In the genomic region with DNA sequence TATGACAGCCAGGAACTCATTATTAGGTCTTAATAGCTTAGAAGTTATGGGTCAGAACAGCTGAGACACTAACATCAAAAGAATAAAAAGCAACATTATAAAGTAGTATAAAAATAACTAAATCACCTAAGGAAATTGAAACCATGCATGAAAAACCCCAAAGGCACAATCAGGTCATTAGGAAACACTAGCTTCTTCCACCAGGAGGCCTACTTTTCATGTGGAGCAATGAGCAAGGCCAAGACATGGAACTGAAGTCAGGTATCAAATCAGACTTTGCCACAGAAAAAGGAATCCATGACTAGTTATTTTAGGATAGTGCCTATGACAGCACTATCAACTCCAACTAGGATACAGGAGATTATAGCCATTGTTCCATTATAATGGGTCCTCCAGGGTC, we compare ENCODE assay signal across 1 cellular context.
TF ChIP-seq lines count a peak whose summit lies in the region.

No MANE protein-coding gene starts in this region.

TF ChIP-seq in WTC11, 78 proteins besides CTCF, POLR2A, EP300 and RAD21 (continued from another document):
- TF ChIP-seq ATF6 (CRISPR knock-in tag; IDR thresholded peaks at IDR 0.05) (no peak), NFATC4 (CRISPR knock-in tag; IDR thresholded peaks at IDR 0.05) (no peak), ERG (CRISPR knock-in tag; IDR thresholded peaks at IDR 0.05) (no peak), RELA (CRISPR knock-in tag; IDR thresholded peaks at IDR 0.05; ENCODE audit: borderline replicate concordance) (no peak), RORB (CRISPR knock-in tag; IDR thresholded peaks at IDR 0.05) (no peak), GRHL2 (CRISPR knock-in tag; IDR thresholded peaks at IDR 0.05; ENCODE audit: insufficient replicate concordance, severe bottlenecking) (no peak), SMAD3 (CRISPR knock-in tag; IDR thresholded peaks at IDR 0.05; ENCODE audit: borderline replicate concordance) (no peak), FOXP4 (CRISPR knock-in tag; IDR thresholded peaks at IDR 0.05) (no peak), ETV6 (CRISPR knock-in tag; IDR thresholded peaks at IDR 0.05) (no peak)
- TF ChIP-seq, protein P1, sequence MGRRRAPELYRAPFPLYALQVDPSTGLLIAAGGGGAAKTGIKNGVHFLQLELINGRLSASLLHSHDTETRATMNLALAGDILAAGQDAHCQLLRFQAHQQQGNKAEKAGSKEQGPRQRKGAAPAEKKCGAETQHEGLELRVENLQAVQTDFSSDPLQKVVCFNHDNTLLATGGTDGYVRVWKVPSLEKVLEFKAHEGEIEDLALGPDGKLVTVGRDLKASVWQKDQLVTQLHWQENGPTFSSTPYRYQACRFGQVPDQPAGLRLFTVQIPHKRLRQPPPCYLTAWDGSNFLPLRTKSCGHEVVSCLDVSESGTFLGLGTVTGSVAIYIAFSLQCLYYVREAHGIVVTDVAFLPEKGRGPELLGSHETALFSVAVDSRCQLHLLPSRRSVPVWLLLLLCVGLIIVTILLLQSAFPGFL (CRISPR knock-in tag; IDR thresholded peaks at IDR 0.05; ENCODE audit: borderline replicate concordance): no peak
